ENCODE assay signal across 1 cellular context in genomic region chr7:27745064-27745583, GRCh38.
TF ChIP-seq lines count a peak whose summit lies in the region.

No MANE protein-coding gene starts in this region.

TF ChIP-seq in HepG2, 621 proteins besides CTCF, POLR2A, EP300 and RAD21 (continued from another document and continues in another):
- TF ChIP-seq DNMT3B (CRISPR knock-in tag; conservative IDR thresholded peaks at IDR 0.05) (0 out of 2 replicates have a peak, but pooled peaks have one; percentile 38), ZSCAN29 (CRISPR knock-in tag; conservative IDR thresholded peaks at IDR 0.05) (no peak), FIP1L1 (IDR thresholded peaks at IDR 0.05; ENCODE audit: borderline replicate concordance, insufficient read depth, low read depth, low read length) (no peak), ZNF142 (CRISPR knock-in tag; IDR thresholded peaks at IDR 0.05) (no peak), ZNF7 (CRISPR knock-in tag; IDR thresholded peaks at IDR 0.05) (no peak), NR2F6 (IDR thresholded peaks at IDR 0.05) (peak; percentile 45), NR2F6 (CRISPR knock-in tag; IDR thresholded peaks at IDR 0.05) (peak; percentile 40), ZMYM4 (CRISPR knock-in tag; IDR thresholded peaks at IDR 0.05) (peak; percentile 41), ZNF562 (CRISPR knock-in tag; IDR thresholded peaks at IDR 0.05; ENCODE audit: borderline replicate concordance) (no peak), ISX (CRISPR knock-in tag; conservative IDR thresholded peaks at IDR 0.05) (no peak), ZBTB33 (CRISPR knock-in tag; IDR thresholded peaks at IDR 0.05) (no peak), SATB2 (CRISPR knock-in tag; IDR thresholded peaks at IDR 0.05) (no peak), XBP1 (CRISPR knock-in tag; IDR thresholded peaks at IDR 0.05) (no peak), PHF8 (CRISPR knock-in tag; IDR thresholded peaks at IDR 0.05) (no peak), HDAC2 (CRISPR knock-in tag; IDR thresholded peaks at IDR 0.05) (peak; percentile 59), FOXO1 (CRISPR knock-in tag; IDR thresholded peaks at IDR 0.05) (0 out of 2 replicates have a peak, but pooled peaks have one; percentile 21), TIGD3 (CRISPR knock-in tag; IDR thresholded peaks at IDR 0.05; ENCODE audit: borderline replicate concordance) (no peak), HHEX (CRISPR knock-in tag; IDR thresholded peaks at IDR 0.05) (no peak), ZNF557 (CRISPR knock-in tag; IDR thresholded peaks at IDR 0.05) (no peak), GABPA (IDR thresholded peaks at IDR 0.05; ENCODE audit: low read depth, low read length) (no peak), GABPA (CRISPR knock-in tag; IDR thresholded peaks at IDR 0.05; ENCODE audit: low read depth) (0 out of 2 replicates have a peak, but pooled peaks have one; percentile 29), TEF (CRISPR knock-in tag; IDR thresholded peaks at IDR 0.05) (no peak), NR2F1 (CRISPR knock-in tag; IDR thresholded peaks at IDR 0.05) (0 out of 4 replicates have a peak, but pooled peaks of 1 of the 2 experiments have one; percentile 28), HNRNPL (IDR thresholded peaks at IDR 0.05; ENCODE audit: low read depth, low read length) (no peak), RCOR2 (CRISPR knock-in tag; IDR thresholded peaks at IDR 0.05) (0 out of 2 replicates have a peak, but pooled peaks have one; percentile 60), ZNF274 (CRISPR knock-in tag; IDR thresholded peaks at IDR 0.05) (no peak), KAT7 (CRISPR knock-in tag; IDR thresholded peaks at IDR 0.05; ENCODE audit: borderline replicate concordance) (no peak), ZNF589 (CRISPR knock-in tag; conservative IDR thresholded peaks at IDR 0.05) (no peak), PHF5A (CRISPR knock-in tag; IDR thresholded peaks at IDR 0.05; ENCODE audit: low read depth, unreplicated experiment) (peak; percentile 31), PTBP1 (IDR thresholded peaks at IDR 0.05; ENCODE audit: low read depth, low read length, poor library complexity, severe bottlenecking) (no peak), BORCS8-MEF2B (CRISPR knock-in tag; IDR thresholded peaks at IDR 0.05) (no peak), PRMT3 (CRISPR knock-in tag; IDR thresholded peaks at IDR 0.05; ENCODE audit: borderline replicate concordance, low read depth) (no peak), SOX13 (IDR thresholded peaks at IDR 0.05) (no peak), SOX13 (CRISPR knock-in tag; conservative IDR thresholded peaks at IDR 0.05 in 1 of 2, IDR thresholded peaks at IDR 0.05 in 1 of 2) (peak in 1 of 2 experiments; percentile 66; a peak in 1 of 4 replicates), ZEB1 (IDR thresholded peaks at IDR 0.05; ENCODE audit: insufficient replicate concordance, low read depth) (no peak), ZNF546 (CRISPR knock-in tag; conservative IDR thresholded peaks at IDR 0.05) (no peak), GTF3A (CRISPR knock-in tag; conservative IDR thresholded peaks at IDR 0.05) (no peak), EED (CRISPR knock-in tag; IDR thresholded peaks at IDR 0.05) (no peak), ZBTB38 (CRISPR knock-in tag; IDR thresholded peaks at IDR 0.05) (no peak)
- TF ChIP-seq, protein P1, sequence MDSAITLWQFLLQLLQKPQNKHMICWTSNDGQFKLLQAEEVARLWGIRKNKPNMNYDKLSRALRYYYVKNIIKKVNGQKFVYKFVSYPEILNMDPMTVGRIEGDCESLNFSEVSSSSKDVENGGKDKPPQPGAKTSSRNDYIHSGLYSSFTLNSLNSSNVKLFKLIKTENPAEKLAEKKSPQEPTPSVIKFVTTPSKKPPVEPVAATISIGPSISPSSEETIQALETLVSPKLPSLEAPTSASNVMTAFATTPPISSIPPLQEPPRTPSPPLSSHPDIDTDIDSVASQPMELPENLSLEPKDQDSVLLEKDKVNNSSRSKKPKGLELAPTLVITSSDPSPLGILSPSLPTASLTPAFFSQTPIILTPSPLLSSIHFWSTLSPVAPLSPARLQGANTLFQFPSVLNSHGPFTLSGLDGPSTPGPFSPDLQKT (CRISPR knock-in tag; IDR thresholded peaks at IDR 0.05; ENCODE audit: borderline replicate concordance), result no peak
- TF ChIP-seq, protein P2, sequence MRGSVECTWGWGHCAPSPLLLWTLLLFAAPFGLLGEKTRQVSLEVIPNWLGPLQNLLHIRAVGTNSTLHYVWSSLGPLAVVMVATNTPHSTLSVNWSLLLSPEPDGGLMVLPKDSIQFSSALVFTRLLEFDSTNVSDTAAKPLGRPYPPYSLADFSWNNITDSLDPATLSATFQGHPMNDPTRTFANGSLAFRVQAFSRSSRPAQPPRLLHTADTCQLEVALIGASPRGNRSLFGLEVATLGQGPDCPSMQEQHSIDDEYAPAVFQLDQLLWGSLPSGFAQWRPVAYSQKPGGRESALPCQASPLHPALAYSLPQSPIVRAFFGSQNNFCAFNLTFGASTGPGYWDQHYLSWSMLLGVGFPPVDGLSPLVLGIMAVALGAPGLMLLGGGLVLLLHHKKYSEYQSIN (CRISPR knock-in tag; IDR thresholded peaks at IDR 0.05; ENCODE audit: borderline replicate concordance), result no peak
- TF ChIP-seq, protein P3, sequence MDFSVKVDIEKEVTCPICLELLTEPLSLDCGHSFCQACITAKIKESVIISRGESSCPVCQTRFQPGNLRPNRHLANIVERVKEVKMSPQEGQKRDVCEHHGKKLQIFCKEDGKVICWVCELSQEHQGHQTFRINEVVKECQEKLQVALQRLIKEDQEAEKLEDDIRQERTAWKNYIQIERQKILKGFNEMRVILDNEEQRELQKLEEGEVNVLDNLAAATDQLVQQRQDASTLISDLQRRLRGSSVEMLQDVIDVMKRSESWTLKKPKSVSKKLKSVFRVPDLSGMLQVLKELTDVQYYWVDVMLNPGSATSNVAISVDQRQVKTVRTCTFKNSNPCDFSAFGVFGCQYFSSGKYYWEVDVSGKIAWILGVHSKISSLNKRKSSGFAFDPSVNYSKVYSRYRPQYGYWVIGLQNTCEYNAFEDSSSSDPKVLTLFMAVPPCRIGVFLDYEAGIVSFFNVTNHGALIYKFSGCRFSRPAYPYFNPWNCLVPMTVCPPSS (IDR thresholded peaks at IDR 0.05), result no peak
- TF ChIP-seq, protein P4, sequence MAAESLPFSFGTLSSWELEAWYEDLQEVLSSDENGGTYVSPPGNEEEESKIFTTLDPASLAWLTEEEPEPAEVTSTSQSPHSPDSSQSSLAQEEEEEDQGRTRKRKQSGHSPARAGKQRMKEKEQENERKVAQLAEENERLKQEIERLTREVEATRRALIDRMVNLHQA (CRISPR knock-in tag; IDR thresholded peaks at IDR 0.05), result no peak
- TF ChIP-seq, protein P5, sequence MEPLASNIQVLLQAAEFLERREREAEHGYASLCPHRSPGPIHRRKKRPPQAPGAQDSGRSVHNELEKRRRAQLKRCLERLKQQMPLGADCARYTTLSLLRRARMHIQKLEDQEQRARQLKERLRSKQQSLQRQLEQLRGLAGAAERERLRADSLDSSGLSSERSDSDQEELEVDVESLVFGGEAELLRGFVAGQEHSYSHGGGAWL (CRISPR knock-in tag; IDR thresholded peaks at IDR 0.05), result no peak
- TF ChIP-seq, protein P6, sequence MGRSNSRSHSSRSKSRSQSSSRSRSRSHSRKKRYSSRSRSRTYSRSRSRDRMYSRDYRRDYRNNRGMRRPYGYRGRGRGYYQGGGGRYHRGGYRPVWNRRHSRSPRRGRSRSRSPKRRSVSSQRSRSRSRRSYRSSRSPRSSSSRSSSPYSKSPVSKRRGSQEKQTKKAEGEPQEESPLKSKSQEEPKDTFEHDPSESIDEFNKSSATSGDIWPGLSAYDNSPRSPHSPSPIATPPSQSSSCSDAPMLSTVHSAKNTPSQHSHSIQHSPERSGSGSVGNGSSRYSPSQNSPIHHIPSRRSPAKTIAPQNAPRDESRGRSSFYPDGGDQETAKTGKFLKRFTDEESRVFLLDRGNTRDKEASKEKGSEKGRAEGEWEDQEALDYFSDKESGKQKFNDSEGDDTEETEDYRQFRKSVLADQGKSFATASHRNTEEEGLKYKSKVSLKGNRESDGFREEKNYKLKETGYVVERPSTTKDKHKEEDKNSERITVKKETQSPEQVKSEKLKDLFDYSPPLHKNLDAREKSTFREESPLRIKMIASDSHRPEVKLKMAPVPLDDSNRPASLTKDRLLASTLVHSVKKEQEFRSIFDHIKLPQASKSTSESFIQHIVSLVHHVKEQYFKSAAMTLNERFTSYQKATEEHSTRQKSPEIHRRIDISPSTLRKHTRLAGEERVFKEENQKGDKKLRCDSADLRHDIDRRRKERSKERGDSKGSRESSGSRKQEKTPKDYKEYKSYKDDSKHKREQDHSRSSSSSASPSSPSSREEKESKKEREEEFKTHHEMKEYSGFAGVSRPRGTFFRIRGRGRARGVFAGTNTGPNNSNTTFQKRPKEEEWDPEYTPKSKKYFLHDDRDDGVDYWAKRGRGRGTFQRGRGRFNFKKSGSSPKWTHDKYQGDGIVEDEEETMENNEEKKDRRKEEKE (IDR thresholded peaks at IDR 0.05), result no peak
- TF ChIP-seq, protein P7, sequence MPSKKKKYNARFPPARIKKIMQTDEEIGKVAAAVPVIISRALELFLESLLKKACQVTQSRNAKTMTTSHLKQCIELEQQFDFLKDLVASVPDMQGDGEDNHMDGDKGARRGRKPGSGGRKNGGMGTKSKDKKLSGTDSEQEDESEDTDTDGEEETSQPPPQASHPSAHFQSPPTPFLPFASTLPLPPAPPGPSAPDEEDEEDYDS (CRISPR knock-in tag; IDR thresholded peaks at IDR 0.05), result peak; percentile 14; the same call in 1 of the 2 replicates
